In genomic region chr11:78138694-78139421, GRCh38 we compare ENCODE assay signal across 7 cellular contexts. TPM values are rescaled to one million over a fixed set of nuclear protein-coding genes. Genes with fewer than 3 reads are reported as not detected.
DNase-seq lines count a peak whose midpoint lies in the region; ATAC-seq, FAIRE-seq and TF ChIP-seq lines count a peak whose summit lies in the region.

No MANE protein-coding gene starts in this region.

- CTCF ChIA-PET in activated CD4-positive, alpha-beta T cell treated with anti-CD3 and anti-CD28 coated beads, Interleukin-2, amount 10 ng/mL, durations not matched to agents 7 days and 5 days (lab: Charles Lee) = interaction anchor here (0.8 to 1.1 kb wide), 7 partner anchors 9 to 426 kb away, joined by 3 to 5 read pairs (median 4); no protein-coding TSS in a partner anchor

- peak overlapping the region; percentile 88 to 91 for H3K4me3 Mint-ChIP-seq in H9
- H3K4me3 Mint-ChIP-seq in activated CD4-positive, alpha-beta T cell treated with anti-CD3 and anti-CD28 coated beads, Interleukin-2, amount 10 ng/mL, durations not matched to agents 7 days and 5 days = peak overlapping the region; percentile 98

- no peak overlapping the region for H2BK5ac ChIP-seq in H9 (ENCODE audit: insufficient read length, low read length)

- peak overlapping the region; percentile 74 for H3K14ac ChIP-seq in H9 (ENCODE audit: insufficient read depth, low read length)

- H3K4ac ChIP-seq in H9 (ENCODE audit: low read depth, low read length) = peak overlapping the region; percentile 7; the same call in 1 of the 2 replicates

- peak overlapping the region; percentile 95 for H3K4me3 ChIP-seq in MG63
- peak overlapping the region; percentile 64 to 82 (median 66) for H3K4me3 ChIP-seq in pancreas

- H4K91ac ChIP-seq in H9 (ENCODE audit: insufficient read length, low read depth, low read length) = peak overlapping the region; percentile 72

- H3K36me3 Mint-ChIP-seq in H9 (ENCODE audit: insufficient read depth in 1 of 3, low read depth in 3 of 3) = peaks cover 29 to 64% (median 55%) of the 10 kb centered on the region in 3 experiments
- H3K36me3 Mint-ChIP-seq in activated CD4-positive, alpha-beta T cell treated with anti-CD3 and anti-CD28 coated beads, Interleukin-2, amount 10 ng/mL, durations not matched to agents 7 days and 5 days (ENCODE audit: low read depth) = peaks cover 55% of the 10 kb centered on the region

- no peak overlapping the region for H2AFZ ChIP-seq in H9 (ENCODE audit: low read length)

- H2BK15ac ChIP-seq in H9 (ENCODE audit: low read depth, low read length) = no peak overlapping the region

- peaks cover 13 to 16% of the 10 kb centered on the region in 2 experiments for H3K4me1 Mint-ChIP-seq in H9
- peaks cover 56% of the 10 kb centered on the region for H3K4me1 Mint-ChIP-seq in activated CD4-positive, alpha-beta T cell treated with anti-CD3 and anti-CD28 coated beads, Interleukin-2, amount 10 ng/mL, durations not matched to agents 7 days and 5 days

- H2BK120ac ChIP-seq in H9 (ENCODE audit: low read depth, low read length, poor library complexity, severe bottlenecking) = no peak overlapping the region

- H3K79me2 ChIP-seq in H9 (ENCODE audit: insufficient read depth, low read length) = peaks cover 12% of the 10 kb centered on the region; the same call in 1 of the 2 replicates

- FAIRE-seq in GM12891 (lab: Jason Lieb, UNC) = peak; percentile 23
- no peak for FAIRE-seq in pancreas (lab: Jason Lieb, UNC)

- H3K9ac ChIP-seq in H9 (ENCODE audit: extremely low read depth, insufficient read length, low read length) = peak overlapping the region; percentile 91

- POLR2A ChIA-PET in activated CD4-positive, alpha-beta T cell treated with anti-CD3 and anti-CD28 coated beads, Interleukin-2, amount 10 ng/mL, durations not matched to agents 7 days and 5 days (lab: Charles Lee) = interaction anchor here (0.6 to 1.3 kb wide), 4 partner anchors 9 to 153 kb away, joined by 3 to 5 read pairs (median 4); partner anchors contain the start of gene KCTD21

- no peak for TF ChIP-seq POLR2A in GM12891 (IDR thresholded peaks at IDR 0.05; ENCODE audit: low read depth, low read length)

- no peak for DNase-seq in GM12891 (ENCODE audit: insufficient read length, low spot score)
- no peak for DNase-seq in H9
- peak; percentile 12 for DNase-seq in MG63
- peak; percentile 46 for DNase-seq in activated CD4-positive, alpha-beta T cell treated with anti-CD3 and anti-CD28 coated beads, Interleukin-2, amount 10 ng/mL, durations not matched to agents 7 days and 5 days
- peak in 1 of 6 donors; percentile 19 for DNase-seq in pancreas
- no peak for DNase-seq in occipital lobe (lab: John Stamatoyannopoulos, UW)

- peak overlapping the region; percentile 7 for H3K56ac ChIP-seq in H9 (ENCODE audit: insufficient read length, low read depth, low read length)

- H2AK5ac ChIP-seq in H9 (ENCODE audit: insufficient read length, low read length) = no peak overlapping the region

- no peak overlapping the region for H2BK12ac ChIP-seq in H9 (ENCODE audit: insufficient read length, low read depth, low read length)

- H3K27ac ChIP-seq in H9 (ENCODE audit: insufficient read length, low read depth, low read length) (peak overlapping the region; percentile 16), pancreas (peak overlapping the region; percentile 2 to 63 (median 50))

- H4K20me1 ChIP-seq in H9 (ENCODE audit: control insufficient read depth, insufficient read depth, insufficient read length) = no peaks in the 10 kb centered on the region

- H3K27ac Mint-ChIP-seq in H9 = peak overlapping the region; percentile 91 to 98 (median 97)
- H3K27ac Mint-ChIP-seq in activated CD4-positive, alpha-beta T cell treated with anti-CD3 and anti-CD28 coated beads, Interleukin-2, amount 10 ng/mL, durations not matched to agents 7 days and 5 days = peak overlapping the region; percentile 95

- no peaks in the 10 kb centered on the region for H3K79me1 ChIP-seq in H9 (ENCODE audit: insufficient read depth, low read depth, low read length, poor library complexity, severe bottlenecking)

- no peak overlapping the region for H4K8ac ChIP-seq in H9 (replicated peaks; ENCODE audit: insufficient read length, low read depth, low read length)

- H3T11ph ChIP-seq in H9 (ENCODE audit: low read length) = no peak overlapping the region

- H3K18ac ChIP-seq in H9 (ENCODE audit: insufficient read length, low read depth, low read length) = peak overlapping the region; percentile 81

- no peak overlapping the region for H3K23ac ChIP-seq in H9 (ENCODE audit: insufficient read length, low read depth, low read length)

- WGBS in H9 (ENCODE audit: extremely low coverage, insufficient read length, low lambda C conversion rate) = no CpG with 5 or more reads among the region's 12 CpGs
- 18% methylated on average over 12 of the region's 12 CpGs for WGBS in pancreas, 2 donors

- H3K23me2 ChIP-seq in H9 (ENCODE audit: insufficient read length, low read depth, low read length, poor library complexity, severe bottlenecking) = peaks cover 4% of the 10 kb centered on the region

- peak overlapping the region; percentile 86 for H3K4me2 ChIP-seq in H9 (ENCODE audit: insufficient read depth, insufficient read length, low read length)

- intact Hi-C loops in pancreas (cut with DNase I) = no loop called here

- no peak overlapping the region for H2BK20ac ChIP-seq in H9 (ENCODE audit: low read depth, low read length, poor library complexity, severe bottlenecking)

- H3K9me3 Mint-ChIP-seq in H9 = no peaks in the 10 kb centered on the region; a peak in 1 of 5 replicates
- no peaks in the 10 kb centered on the region for H3K9me3 Mint-ChIP-seq in activated CD4-positive, alpha-beta T cell treated with anti-CD3 and anti-CD28 coated beads, Interleukin-2, amount 10 ng/mL, durations not matched to agents 7 days and 5 days

- no peaks in the 10 kb centered on the region for H3K27me3 ChIP-seq in H9 (ENCODE audit: insufficient read depth, low read length)
- H3K27me3 ChIP-seq in MG63 = no peaks in the 10 kb centered on the region
- H3K27me3 ChIP-seq in pancreas = no peaks in the 10 kb centered on the region

- H3K9me3 ChIP-seq in H9 (ENCODE audit: control insufficient read depth, low read depth, low read length) (no peaks in the 10 kb centered on the region), MG63 (no peaks in the 10 kb centered on the region), pancreas (no peaks in the 10 kb centered on the region)

- H3K36me3 ChIP-seq in MG63 (peaks cover 16% of the 10 kb centered on the region), pancreas (no peaks in the 10 kb centered on the region)

- H4K5ac ChIP-seq in H9 (ENCODE audit: insufficient read length, low read depth, low read length) = peak overlapping the region; percentile 91

- H3K27me3 Mint-ChIP-seq in H9 (ENCODE audit: low read depth) = no peaks in the 10 kb centered on the region
- no peaks in the 10 kb centered on the region for H3K27me3 Mint-ChIP-seq in activated CD4-positive, alpha-beta T cell treated with anti-CD3 and anti-CD28 coated beads, Interleukin-2, amount 10 ng/mL, durations not matched to agents 7 days and 5 days

- H3K4me1 ChIP-seq in H9 (ENCODE audit: insufficient read depth, low read length) (no peaks in the 10 kb centered on the region), pancreas (peaks cover 0 to 8% (median 0%) of the 10 kb centered on the region in 3 donors)

- TF ChIP-seq CTCF in H9 (conservative IDR thresholded peaks at IDR 0.05) (peak; percentile 41; the same call in 2 of the 3 replicates), pancreas (IDR thresholded peaks at IDR 0.05) (no peak)

- ATAC-seq in esophagus mucosa (peak; percentile 41), pancreas (peak; percentile 13 to 25 (median 20))

TF ChIP-seq in GM12891, 5 proteins besides CTCF, POLR2A, EP300 and RAD21:
- TF ChIP-seq POU2F2 (IDR thresholded peaks at IDR 0.05; ENCODE audit: low read depth, low read length) (no peak), PAX5 (IDR thresholded peaks at IDR 0.05; ENCODE audit: insufficient read depth, low read length, severe bottlenecking) (no peak), POLR2AphosphoS5 (IDR thresholded peaks at IDR 0.05; ENCODE audit: low read depth, low read length) (no peak), TAF1 (IDR thresholded peaks at IDR 0.05; ENCODE audit: low read depth, low read length) (no peak), SPI1 (IDR thresholded peaks at IDR 0.05; ENCODE audit: low read depth, low read length) (no peak)

RNA-seq across cellular contexts. Expression of gene ALG8, which starts 0.6 kb away (rescaled TPM):
- polyA plus RNA-seq in GM12891 (2012; ENCODE audit: low read depth, missing spikeins) = 35.4 TPM
- total RNA-seq in H9 (2021) (77.5 and 78.8 TPM in 2 replicates), esophagus mucosa (27.0 TPM), pancreas (10 to 100 TPM; 10.8 to 18.4 (median 16.3) TPM), occipital lobe (55.2 TPM)
- total RNA-seq in MG63 (2014; rRNA removed; shearing (Covaris generic); ENCODE audit: low replicate concordance) = 33.6 and 110 TPM in 2 replicates
- 10 to 100 TPM; 51.2 to 70.3 TPM for total RNA-seq in activated CD4-positive, alpha-beta T cell treated with anti-CD3 and anti-CD28 coated beads, Interleukin-2, amount 10 ng/mL, durations not matched to agents 7 days and 5 days
- 10 to 100 TPM; 26.5 to 29.0 TPM for polyA plus RNA-seq in pancreas

RNA-seq across cellular contexts. Expression of gene KCTD21, which starts 49.6 kb away (rescaled TPM):
- 3.0 TPM for polyA plus RNA-seq in GM12891 (2012; ENCODE audit: low read depth, missing spikeins)
- total RNA-seq in H9 (2021) (4.0 and 4.3 TPM in 2 replicates), esophagus mucosa (8.4 TPM), pancreas (1 to 10 TPM; 2.2 to 4.8 (median 2.7) TPM), occipital lobe (6.4 TPM)
- 1.7 and 4.3 TPM in 2 replicates for total RNA-seq in MG63 (2014; rRNA removed; shearing (Covaris generic); ENCODE audit: low replicate concordance)
- total RNA-seq in activated CD4-positive, alpha-beta T cell treated with anti-CD3 and anti-CD28 coated beads, Interleukin-2, amount 10 ng/mL, durations not matched to agents 7 days and 5 days = 1 to 10 TPM; 8.9 TPM
- 1 to 10 TPM; 1.9 to 3.4 TPM for polyA plus RNA-seq in pancreas

RNA-seq across cellular contexts. Expression of gene USP35, which starts 49.9 kb away (rescaled TPM):
- 2.9 TPM for polyA plus RNA-seq in GM12891 (2012; ENCODE audit: low read depth, missing spikeins)
- 6.8 and 7.7 TPM in 2 replicates for total RNA-seq in H9 (2021)
- 3.9 and 4.5 TPM in 2 replicates for total RNA-seq in MG63 (2014; rRNA removed; shearing (Covaris generic); ENCODE audit: low replicate concordance)
- 10 to 100 TPM; 13.0 to 13.2 TPM for total RNA-seq in activated CD4-positive, alpha-beta T cell treated with anti-CD3 and anti-CD28 coated beads, Interleukin-2, amount 10 ng/mL, durations not matched to agents 7 days and 5 days
- 3.5 TPM for total RNA-seq in esophagus mucosa
- 1 to 10 TPM; 2.2 to 5.8 (median 4.1) TPM for total RNA-seq in pancreas
- 10 to 100 TPM in 1 of 2 donors, 1 to 10 TPM in 1; 5.8 to 13.0 TPM for polyA plus RNA-seq in pancreas
- 10.8 TPM for total RNA-seq in occipital lobe

RNA-seq across cellular contexts. Expression of gene NDUFC2, which starts 59.2 kb away (rescaled TPM):
- polyA plus RNA-seq in GM12891 (2012; ENCODE audit: low read depth, missing spikeins) = 202 TPM
- total RNA-seq in H9 (2021) (247 and 260 TPM in 2 replicates), esophagus mucosa (145 TPM), pancreas (10 to 100 TPM; 57.7 to 80.4 (median 73.6) TPM), occipital lobe (68.0 TPM)
- 77.7 and 95.3 TPM in 2 replicates for total RNA-seq in MG63 (2014; rRNA removed; shearing (Covaris generic); ENCODE audit: low replicate concordance)
- 100 to 1,000 TPM; 182 to 220 TPM for total RNA-seq in activated CD4-positive, alpha-beta T cell treated with anti-CD3 and anti-CD28 coated beads, Interleukin-2, amount 10 ng/mL, durations not matched to agents 7 days and 5 days
- 100 to 1,000 TPM in 1 of 2 donors, 10 to 100 TPM in 1; 42.6 to 114 TPM for polyA plus RNA-seq in pancreas

Comparison
In these comparisons a context has a peak if more than half of its experiments do, and no peak if none do; other contexts are left out.
1. DNase-seq: peak in MG63 (single experiment) and activated CD4-positive, alpha-beta T cell treated with anti-CD3 and anti-CD28 coated beads, Interleukin-2, amount 10 ng/mL, durations not matched to agents 7 days and 5 days (single experiment); none in GM12891 (single experiment), H9 (single experiment) and occipital lobe (single experiment).